ENCODE assay signal across 14 cellular contexts in the genomic region with DNA sequence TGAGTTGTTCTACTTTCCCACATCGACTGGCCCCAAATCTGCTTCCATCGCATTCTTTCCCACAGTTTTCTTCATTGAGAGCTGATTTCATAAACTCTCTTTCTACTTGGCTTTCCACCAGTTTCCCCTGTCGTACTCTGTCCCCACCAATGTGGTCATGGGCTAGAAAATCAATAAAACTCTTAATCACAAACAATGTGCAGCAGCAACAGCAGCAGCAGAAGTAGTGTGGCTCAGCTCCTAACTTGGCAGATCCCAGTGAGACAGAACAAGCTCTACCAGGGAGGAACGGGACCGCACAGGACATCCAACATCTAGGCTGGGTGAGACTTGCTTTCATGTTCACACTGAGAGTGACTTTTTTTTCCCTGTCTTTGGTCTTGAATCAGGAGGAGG. TPM values are rescaled to one million over a fixed set of nuclear protein-coding genes. Genes with fewer than 3 reads are reported as not detected.
A peak's percentile ranks its signal among the peaks of the same experiment; 100 is the strongest.
DNase-seq lines count a peak whose midpoint lies in the region; ATAC-seq and TF ChIP-seq lines count a peak whose summit lies in the region.
"Had no signal": no experiment of that assay in that cellular context is flagged by ENCODE, and none has a peak within 500 bp of the region (broad histone marks: within the 10 kb centered on the region; RNA-seq: fewer than 3 reads in every experiment).

No MANE protein-coding gene starts in this region.

- no peaks in the 10 kb centered on the region for H3K9me3 ChIP-seq in left ventricle myocardium inferior (replicated peaks)
- no peaks in the 10 kb centered on the region for H3K9me3 ChIP-seq in body of pancreas
- H3K9me3 ChIP-seq: adrenal gland, heart left ventricle had no signal

- H3K27me3 Mint-ChIP-seq in nephron (ENCODE audit: low read depth) = peaks cover 44% of the 10 kb centered on the region

- ATAC-seq in left cardiac atrium = no peak
- ATAC-seq in body of pancreas = peak; percentile 28
- ATAC-seq: heart left ventricle had no signal

- H3K4me1 Mint-ChIP-seq in nephron = peaks cover 50% of the 10 kb centered on the region

- intact Hi-C loops in left ventricle myocardium inferior (cut with micrococcal nuclease) = no loop called here
- intact Hi-C loops in left cardiac atrium (cut with DNase I) = no loop called here
- intact Hi-C loops in body of pancreas (cut with DNase I) = no loop called here

- peak overlapping the region in 2 of 3 experiments; percentile 22 to 69 for H3K27ac Mint-ChIP-seq in nephron

- H3K4me1 ChIP-seq in left ventricle myocardium inferior (peaks cover 60% of the 10 kb centered on the region), body of pancreas (peaks cover 40% of the 10 kb centered on the region)

- H3K36me3 ChIP-seq in left ventricle myocardium inferior = no peaks in the 10 kb centered on the region
- H3K36me3 ChIP-seq in body of pancreas (replicated peaks in 1 of 2; ENCODE audit: insufficient read depth in 1 of 2, low read depth in 2 of 2) = no peaks in the 10 kb centered on the region
- H3K36me3 ChIP-seq: adrenal gland, heart left ventricle had no signal

- H3K27me3 ChIP-seq in left ventricle myocardium inferior (ENCODE audit: low read depth) (no peaks in the 10 kb centered on the region), body of pancreas (no peaks in the 10 kb centered on the region)
- H3K27me3 ChIP-seq: adrenal gland, heart left ventricle had no signal

- peaks cover 4% of the 10 kb centered on the region for H3K9me3 Mint-ChIP-seq in nephron

- H3K4me3 Mint-ChIP-seq in nephron = peak overlapping the region; percentile 64 to 98 (median 75)

- 6 to 26% methylated on average over 5 of the region's 5 CpGs for WGBS in body of pancreas, 2 donors

- H3K27ac ChIP-seq in left ventricle myocardium inferior (replicated peaks) (peak overlapping the region; percentile 49), body of pancreas (peak overlapping the region; percentile 51 to 99 (median 97))
- H3K27ac ChIP-seq: adrenal gland had no signal

- no peaks in the 10 kb centered on the region for H3K36me3 Mint-ChIP-seq in nephron (ENCODE audit: low read depth)

- DNase-seq in left ventricle myocardium inferior (no peak), left cardiac atrium (no peak), body of pancreas (peak; percentile 45 to 61 (median 60)), SIG-M5 (lab: John Stamatoyannopoulos, UW) (no peak), KBM-7 (no peak), AG20443 (ENCODE audit: low spot score) (no peak), CD1c-positive myeloid dendritic cell (ENCODE audit: extremely low spot score) (no peak)
- DNase-seq: activated CD4-positive, CD25-positive, alpha-beta regulatory T cell; adrenal gland; DMS153; erythroblast had no signal

- peak in 2 of 3 donors; percentile 53 to 55 for TF ChIP-seq POLR2A in body of pancreas (IDR thresholded peaks at IDR 0.05)

- in situ Hi-C loops in KBM-7 (cut with MboI; ENCODE audit: low pct_unique_long_range_greater_than_20kb, low sequenced_read_pairs) = no loop called here

- H3K4me3 ChIP-seq in left ventricle myocardium inferior (no peak overlapping the region), body of pancreas (no peak overlapping the region)
- H3K4me3 ChIP-seq: adrenal gland, heart left ventricle, skin epidermis had no signal

- TF ChIP-seq CTCF in left ventricle myocardium inferior (IDR thresholded peaks at IDR 0.05; ENCODE audit: borderline replicate concordance) = no peak
- TF ChIP-seq CTCF in body of pancreas (IDR thresholded peaks at IDR 0.05) = no peak
- TF ChIP-seq CTCF in nephron (IDR thresholded peaks at IDR 0.05; ENCODE audit: unreplicated experiment in 3 of 3) = no peak

RNA-seq across cellular contexts. Expression of gene SETD7, which starts 3.1 kb away (rescaled TPM):
- total RNA-seq in left ventricle myocardium inferior (50.7 TPM), left cardiac atrium (10 to 100 TPM; 51.6 to 52.1 TPM), body of pancreas (10 to 100 TPM; 21.8 to 34.8 TPM)

Comparison
In these comparisons a context has a peak if more than half of its experiments do, and no peak if none do; other contexts are left out.
1. DNase-seq: peak in body of pancreas (4 of 4); none in left ventricle myocardium inferior (single experiment), left cardiac atrium (single experiment), SIG-M5 (single experiment), KBM-7 (single experiment), AG20443 (single experiment) and CD1c-positive myeloid dendritic cell (single experiment).